In genomic region chr1:204359474-204360255, GRCh38 we compare ENCODE assay signal across 9 cellular contexts. TPM values are rescaled to one million over a fixed set of nuclear protein-coding genes. Genes with fewer than 3 reads are reported as not detected.
A peak's percentile ranks its signal among the peaks of the same experiment; 100 is the strongest.
DNase-seq lines count a peak whose midpoint lies in the region; ATAC-seq, FAIRE-seq and TF ChIP-seq lines count a peak whose summit lies in the region.
"Had no signal": no experiment of that assay in that cellular context is flagged by ENCODE, and none has a peak within 500 bp of the region (broad histone marks: within the 10 kb centered on the region; RNA-seq: fewer than 3 reads in every experiment).

TSS of gene PLEKHA6 (minus strand) at chr1:204359929. CDS start at chr1:204273727, 86,202 bp downstream.

- no peaks in the 10 kb centered on the region for H3K9me3 ChIP-seq in tibial nerve
- H3K9me3 ChIP-seq: upper lobe of left lung had no signal

- FAIRE-seq in D721Med (lab: Jason Lieb, UNC) = peak; percentile 81

- in situ Hi-C loops in brain microvascular endothelial cell (cut with HindIII; ENCODE audit: low pct_ligation_motif_present, low sequenced_read_pairs) = loop anchor here (25.0 kb wide), 1 partner anchor 197 kb away; the partner anchor contains the start of genes ETNK2 and REN

- DNase-seq in D721Med (ENCODE audit: insufficient read length, low spot score) = peak; percentile 78
- DNase-seq in NCI-H187 (lab: John Stamatoyannopoulos, UW) = peak; percentile 92 to 93
- no peak for DNase-seq in brain microvascular endothelial cell
- peak; percentile 54 for DNase-seq in iris pigment epithelial cell (ENCODE audit: low read depth)
- no peak for DNase-seq in tibial nerve (ENCODE audit: low spot score in 2 of 2)
- DNase-seq in T-helper 9 cell = no peak

- no peak for TF ChIP-seq POLR2A in tibial nerve (IDR thresholded peaks at IDR 0.05)

- H3K36me3 ChIP-seq in brain microvascular endothelial cell (replicated peaks) (no peaks in the 10 kb centered on the region), tibial nerve (no peaks in the 10 kb centered on the region)
- H3K36me3 ChIP-seq: upper lobe of left lung had no signal

- TF ChIP-seq EP300 in tibial nerve (IDR thresholded peaks at IDR 0.05) = no peak

- peaks cover 13% of the 10 kb centered on the region for H3K27me3 ChIP-seq in brain microvascular endothelial cell (replicated peaks)
- H3K27me3 ChIP-seq in tibial nerve = peaks cover 0 to 17% of the 10 kb centered on the region in 2 donors
- H3K27me3 ChIP-seq: upper lobe of left lung had no signal

- WGBS in tibial nerve, 2 donors = 14 to 17% methylated on average over 15 to 16 of the region's 20 CpGs

- ATAC-seq in HG03439 (IDR thresholded peaks at IDR 0.05; ENCODE audit: unreplicated experiment) (no peak), HG02623 (IDR thresholded peaks at IDR 0.05; ENCODE audit: unreplicated experiment) (no peak)

- H3K4me3 ChIP-seq in brain microvascular endothelial cell (ENCODE audit: low read depth, low read length) = no peak within 1 kb of the TSS
- H3K4me3 ChIP-seq in tibial nerve = no peak within 1 kb of the TSS
- H3K4me3 ChIP-seq: upper lobe of left lung had no signal

- H3K27ac ChIP-seq in brain microvascular endothelial cell (no peak within 1 kb of the TSS), tibial nerve (no peak within 1 kb of the TSS)
- H3K27ac ChIP-seq: upper lobe of left lung had no signal

- TF ChIP-seq CTCF in D721Med (IDR thresholded peaks at IDR 0.05; ENCODE audit: insufficient read depth, missing control alignments) (peak; percentile 22), brain microvascular endothelial cell (IDR thresholded peaks at IDR 0.05; ENCODE audit: low read depth, low read length, missing control alignments) (peak; percentile 53), tibial nerve (IDR thresholded peaks at IDR 0.05) (peak in 1 of 5 experiments; percentile 26)

- peaks cover 0 to 21% (median 9%) of the 10 kb centered on the region in 4 donors for H3K4me1 ChIP-seq in tibial nerve

RNA-seq across cellular contexts. Expression of gene PLEKHA6, which starts in this region (rescaled TPM):
- total RNA-seq in tibial nerve = 10 to 100 TPM in 3 of 4 donors, 1 to 10 TPM in 1; 6.6 to 13.9 (median 12.1) TPM

Comparison
In these comparisons a context has a peak if more than half of its experiments do, and no peak if none do; other contexts are left out.
1. DNase-seq: peak in D721Med (single experiment), NCI-H187 (2 of 2) and iris pigment epithelial cell (single experiment); none in brain microvascular endothelial cell (single experiment), tibial nerve (0 of 2) and T-helper 9 cell (single experiment).